Comparison of ENCODE assay signal across 23 cellular contexts in genomic region chr9:79308012-79308411, GRCh38.
DNase-seq lines count a peak whose midpoint lies in the region; ATAC-seq, FAIRE-seq and TF ChIP-seq lines count a peak whose summit lies in the region.
"Had no signal": no experiment of that assay in that cellular context is flagged by ENCODE, and none has a peak within 500 bp of the region (broad histone marks: within the 10 kb centered on the region; RNA-seq: fewer than 3 reads in every experiment).

No MANE protein-coding gene starts in this region.

- H3K27ac ChIP-seq in HEK293 (ENCODE audit: extremely low read depth, low read depth, low read length) (no peak overlapping the region), mesendoderm (ENCODE audit: low read depth, low read length) (no peak overlapping the region), pancreas (no peak overlapping the region)
- H3K27ac ChIP-seq: 22Rv1; A549; BLaER1 treated with 17β-estradiol and CSF1 and Interleukin-3, amounts not matched to agents 10 nM and 100 nM had no signal

- POLR2A ChIA-PET in HEK293 (lab: Yijun Ruan, JAX): no interaction called here

- no peak overlapping the region for H3K9ac ChIP-seq in mesendoderm (ENCODE audit: low read length)
- H3K9ac ChIP-seq: BLaER1 treated with 17β-estradiol and CSF1 and Interleukin-3, amounts not matched to agents 10 nM and 100 nM had no signal

- no peak for FAIRE-seq in pancreas (lab: Jason Lieb, UNC)
- FAIRE-seq: A549, G401.6, GM12891, GM19239 had no signal

- no peak overlapping the region for H4K5ac ChIP-seq in mesendoderm (ENCODE audit: low read length)

- H3K36me3 ChIP-seq in HEK293 (ENCODE audit: control insufficient read depth in 2 of 2, insufficient read depth in 1 of 2, low read length in 2 of 2) (no peaks in the 10 kb centered on the region), mesendoderm (ENCODE audit: control insufficient read depth, insufficient read depth, low read length) (no peaks in the 10 kb centered on the region), pancreas (no peaks in the 10 kb centered on the region)
- H3K36me3 ChIP-seq: BLaER1 treated with 17β-estradiol and CSF1 and Interleukin-3, amounts not matched to agents 10 nM and 100 nM had no signal

- ATAC-seq in pancreas: no peak
- no peak for ATAC-seq in HG03045 (IDR thresholded peaks at IDR 0.05; ENCODE audit: unreplicated experiment)
- ATAC-seq: A549 had no signal

- H3K79me1 ChIP-seq in mesendoderm (ENCODE audit: low read length): no peaks in the 10 kb centered on the region

- no peak overlapping the region for H3K23ac ChIP-seq in mesendoderm (ENCODE audit: low read length)

- H2BK5ac ChIP-seq in mesendoderm (ENCODE audit: low read length): no peak overlapping the region

- intact Hi-C loops in pancreas (cut with DNase I): no loop called here

- H3K9me3 ChIP-seq in HEK293 (ENCODE audit: control insufficient read depth, insufficient read depth, low read depth, low read length): no peaks in the 10 kb centered on the region
- no peaks in the 10 kb centered on the region for H3K9me3 ChIP-seq in pancreas
- H3K9me3 ChIP-seq: A549; BLaER1 treated with 17β-estradiol and CSF1 and Interleukin-3, amounts not matched to agents 10 nM and 100 nM had no signal

- H3K4me2 ChIP-seq in mesendoderm (ENCODE audit: low read length): no peak overlapping the region
- H3K4me2 ChIP-seq: A549; BLaER1 treated with 17β-estradiol and CSF1 and Interleukin-3, amounts not matched to agents 10 nM and 100 nM had no signal

- no CpG with 5 or more reads among the region's 6 CpGs for WGBS in mesendoderm (ENCODE audit: extremely low coverage, insufficient coverage, low lambda C conversion rate)
- 54 to 57% methylated on average over 6 of the region's 6 CpGs for WGBS in pancreas, 2 donors

- no peaks in the 10 kb centered on the region for H3K4me1 ChIP-seq in HEK293 (ENCODE audit: control insufficient read depth, insufficient read depth, low read length)
- H3K4me1 ChIP-seq in mesendoderm (ENCODE audit: control insufficient read depth, low read depth, low read length): peaks cover under 1% of the 10 kb centered on the region
- H3K4me1 ChIP-seq in pancreas: no peaks in the 10 kb centered on the region
- H3K4me1 ChIP-seq: A549; BLaER1 treated with 17β-estradiol and CSF1 and Interleukin-3, amounts not matched to agents 10 nM and 100 nM had no signal

- no peak overlapping the region for H2AK5ac ChIP-seq in mesendoderm (ENCODE audit: low read length)

- H4K8ac ChIP-seq in mesendoderm (ENCODE audit: low read depth, low read length): no peak overlapping the region

- no peak overlapping the region for H2BK15ac ChIP-seq in mesendoderm (replicated peaks; ENCODE audit: low read depth)

- no peak overlapping the region for H2BK120ac ChIP-seq in mesendoderm (ENCODE audit: low read depth, low read length)

- no peak overlapping the region for H3K4me3 ChIP-seq in HEK293 (ENCODE audit: low read depth, low read length)
- H3K4me3 ChIP-seq in mesendoderm (ENCODE audit: low read length): no peak overlapping the region
- no peak overlapping the region for H3K4me3 ChIP-seq in pancreas
- H3K4me3 ChIP-seq: A549; BLaER1 treated with 17β-estradiol and CSF1 and Interleukin-3, amounts not matched to agents 10 nM and 100 nM had no signal

- H3K79me2 ChIP-seq in mesendoderm (ENCODE audit: control insufficient read depth, insufficient read depth, low read length): no peaks in the 10 kb centered on the region

- CTCF ChIA-PET in HEK293 (lab: Yijun Ruan, JAX): interaction anchor here (0.7 kb wide), 1 partner anchor 179 kb away, joined by 3 read pairs; no protein-coding TSS in a partner anchor

- peak; percentile 20 for DNase-seq in EH (ENCODE audit: low read depth)
- peak; percentile 9 for DNase-seq in amniotic epithelial cell (ENCODE audit: low read depth)
- DNase-seq in mesendoderm: peak; percentile 57
- no peak for DNase-seq in pancreas
- DNase-seq in C1 segment of cervical spinal cord (lab: John Stamatoyannopoulos, UW): no peak
- DNase-seq: AML-193; CD4-positive, alpha-beta memory T cell; CD4-positive, CD25-positive, alpha-beta regulatory T cell; CD8-positive, alpha-beta memory T cell; COR-L47; DMS 273 treated with DMSO at 0.1 percent for 48 hours; DMS153; DMS79 treated with DMSO at 0.1 percent for 48 hours; EL; GF-D8 had no signal

- no peak for TF ChIP-seq CTCF in HEK293 (tag by site-specific recombination; IDR thresholded peaks at IDR 0.05)
- no peak for TF ChIP-seq CTCF in pancreas (IDR thresholded peaks at IDR 0.05)

- no peak overlapping the region for H3K4ac ChIP-seq in mesendoderm (ENCODE audit: low read depth, low read length)

- H3K18ac ChIP-seq in mesendoderm (ENCODE audit: low read length): no peak overlapping the region

- H3K27me3 ChIP-seq in mesendoderm (ENCODE audit: insufficient read depth, low read length, poor library complexity) (no peaks in the 10 kb centered on the region), pancreas (no peaks in the 10 kb centered on the region)
- H3K27me3 ChIP-seq: BLaER1 treated with 17β-estradiol and CSF1 and Interleukin-3, amounts not matched to agents 10 nM and 100 nM had no signal

- H3K56ac ChIP-seq in mesendoderm (ENCODE audit: low read length): no peak overlapping the region

TF ChIP-seq in HEK293, 187 proteins besides CTCF, POLR2A, EP300 and RAD21:
- 0 out of 2 replicates have a peak, but pooled peaks have one; percentile 15 for TF ChIP-seq TRIM28 (IDR thresholded peaks at IDR 0.05; ENCODE audit: borderline replicate concordance, low read length)
- no peak for TF ChIP-seq ZNF560 (tag by site-specific recombination; IDR thresholded peaks at IDR 0.05; ENCODE audit: borderline replicate concordance)

Comparison
In these comparisons a context has a peak if more than half of its experiments do, and no peak if none do; other contexts are left out.
1. DNase-seq: peak in EH (single experiment), amniotic epithelial cell (single experiment) and mesendoderm (single experiment); none in pancreas (0 of 6) and C1 segment of cervical spinal cord (0 of 14).